In genomic region chr17:34637548-34638525, GRCh38 we compare ENCODE assay signal across 8 cellular contexts. TPM values are rescaled to one million over a fixed set of nuclear protein-coding genes. Genes with fewer than 3 reads are reported as not detected.
DNase-seq lines count a peak whose midpoint lies in the region; FAIRE-seq and TF ChIP-seq lines count a peak whose summit lies in the region.

No MANE protein-coding gene starts in this region.

- H3K27me3 ChIP-seq in effector memory CD4-positive, alpha-beta T cell (replicated peaks; ENCODE audit: control insufficient read depth, insufficient read depth, low read length, poor library complexity, severe bottlenecking), result peaks cover 4% of the 10 kb centered on the region

- H3K36me3 ChIP-seq in effector memory CD4-positive, alpha-beta T cell (ENCODE audit: control insufficient read depth, insufficient read depth, low read length), result no peaks in the 10 kb centered on the region

- DNase-seq in CD14-positive monocyte (ENCODE audit: low spot score), result peak; percentile 63
- peak; percentile 69 for DNase-seq in H54 (ENCODE audit: insufficient read length, low spot score)
- DNase-seq in NCI-H748 (lab: John Stamatoyannopoulos, UW; ENCODE audit: unreplicated experiment), result peak; percentile 68
- DNase-seq in activated CD8-positive, alpha-beta memory T cell treated with anti-CD3 and anti-CD28 coated beads for 1 hour (ENCODE audit: extremely low read depth in 1 of 2, low read depth in 1 of 2), result peak; percentile 51 to 71
- peak; percentile 35 to 58 (median 47) for DNase-seq in effector memory CD4-positive, alpha-beta T cell
- DNase-seq in middle frontal gyrus (ENCODE audit: extremely low spot score, low spot score), result peak; percentile 45
- peak; percentile 56 to 63 for DNase-seq in stimulated activated CD8-positive, alpha-beta memory T cell treated with anti-CD3 and anti-CD28 coated beads, Interleukin-15, amount 100 ng/mL, for 4 hours (ENCODE audit: low read depth in 2 of 2)
- no peak for DNase-seq in cerebellar nuclear complex (lab: John Stamatoyannopoulos, UW)

- peaks cover 10% of the 10 kb centered on the region for H3K4me1 ChIP-seq in effector memory CD4-positive, alpha-beta T cell (ENCODE audit: control insufficient read depth, insufficient read depth, low read length, poor library complexity, severe bottlenecking)

- peaks cover 0 to 2% (median 0%) of the 10 kb centered on the region in 7 donors for H3K9me3 Mint-ChIP-seq in CD14-positive monocyte

- H3K4me3 ChIP-seq in effector memory CD4-positive, alpha-beta T cell (ENCODE audit: insufficient read depth, low read depth, low read length, poor library complexity, severe bottlenecking), result peak overlapping the region; percentile 69

- H3K4me3 Mint-ChIP-seq in CD14-positive monocyte, result peak overlapping the region; percentile 59 to 80

- FAIRE-seq in H54 (lab: Jason Lieb, UNC), result no peak

- no peak overlapping the region for H3K27ac Mint-ChIP-seq in CD14-positive monocyte

- TF ChIP-seq CTCF in CD14-positive monocyte (IDR thresholded peaks at IDR 0.05), result peak; percentile 75

- H3K9me3 ChIP-seq in effector memory CD4-positive, alpha-beta T cell (ENCODE audit: control insufficient read depth, low read length), result no peaks in the 10 kb centered on the region

- no peaks in the 10 kb centered on the region for H3K36me3 Mint-ChIP-seq in CD14-positive monocyte

- intact Hi-C loops in CD14-positive monocyte (cut with micrococcal nuclease), result loop anchor here in 1 of 2 donors (2.0 kb wide), 1 partner anchor 217 kb away; no protein-coding TSS in a partner anchor

- H3K27ac ChIP-seq in effector memory CD4-positive, alpha-beta T cell (ENCODE audit: insufficient read depth, low read length, poor library complexity, severe bottlenecking), result no peak overlapping the region

- peaks cover 44 to 55% (median 48%) of the 10 kb centered on the region in 3 donors for H3K27me3 Mint-ChIP-seq in CD14-positive monocyte (ENCODE audit: low read depth in 3 of 3)

- TF ChIP-seq POLR2A in H54 (IDR thresholded peaks at IDR 0.05; ENCODE audit: low read depth, low read length), result no peak

- peaks cover 6% of the 10 kb centered on the region for H3K4me1 Mint-ChIP-seq in CD14-positive monocyte

RNA-seq across cellular contexts. Expression of gene TMEM132E, which starts 58.5 kb away (rescaled TPM):
- not detected for polyA plus RNA-seq in CD14-positive monocyte

Comparison
In these comparisons a context has a peak if more than half of its experiments do, and no peak if none do; other contexts are left out.
1. DNase-seq: peak in CD14-positive monocyte (single experiment), H54 (single experiment), NCI-H748 (single experiment), activated CD8-positive, alpha-beta memory T cell treated with anti-CD3 and anti-CD28 coated beads for 1 hour (2 of 2), effector memory CD4-positive, alpha-beta T cell (3 of 3), middle frontal gyrus (single experiment) and stimulated activated CD8-positive, alpha-beta memory T cell treated with anti-CD3 and anti-CD28 coated beads, Interleukin-15, amount 100 ng/mL, for 4 hours (2 of 2); none in cerebellar nuclear complex (0 of 2).